Comparison of ENCODE assay signal across 8 cellular contexts in the genomic region with DNA sequence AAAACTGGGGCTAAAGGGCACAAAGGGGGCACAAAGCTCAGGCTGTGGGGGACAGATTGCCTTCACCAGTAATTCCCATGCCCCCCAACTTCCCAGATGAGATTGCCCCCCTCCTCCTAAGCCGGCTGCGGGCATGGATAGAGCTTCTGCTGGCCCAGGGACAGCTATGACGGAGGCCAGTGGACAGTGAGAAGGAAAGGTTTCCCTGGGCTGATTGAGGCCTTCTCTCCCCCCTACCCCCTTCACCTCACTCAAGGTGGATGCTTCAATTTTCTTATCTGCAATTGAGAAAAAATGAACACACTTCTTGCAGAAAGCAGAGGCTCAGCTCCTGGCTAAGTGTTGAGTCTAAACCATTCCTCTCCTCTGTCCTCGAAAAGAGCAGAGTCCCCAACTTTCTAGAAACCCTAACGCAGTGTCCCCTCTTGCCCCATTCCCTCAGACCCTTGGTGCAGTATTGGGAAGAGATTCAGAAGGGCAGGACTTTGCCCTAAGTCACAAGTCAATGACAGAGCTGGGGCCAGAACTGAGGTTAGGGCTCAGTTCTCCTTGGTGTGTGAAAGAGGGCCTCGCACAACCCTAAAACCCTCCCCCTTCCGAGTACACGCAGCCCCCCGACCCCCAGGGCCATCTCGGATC. TPM values are rescaled to one million over a fixed set of nuclear protein-coding genes. Genes with fewer than 3 reads are reported as not detected.
DNase-seq lines count a peak whose midpoint lies in the region; ATAC-seq and TF ChIP-seq lines count a peak whose summit lies in the region.

No MANE protein-coding gene starts in this region.

- H3K27me3 ChIP-seq in GM06990 (replicated peaks; ENCODE audit: control insufficient read depth, insufficient read depth, low read length) (no peaks in the 10 kb centered on the region), WERI-Rb-1 (ENCODE audit: insufficient read depth, low read depth, severe bottlenecking) (no peaks in the 10 kb centered on the region), prostate gland (replicated peaks; ENCODE audit: insufficient read depth) (no peaks in the 10 kb centered on the region)

- H3K9me3 ChIP-seq in WERI-Rb-1 (ENCODE audit: severe bottlenecking) (no peaks in the 10 kb centered on the region), prostate gland (no peaks in the 10 kb centered on the region)

- H3K4me3 ChIP-seq in GM06990 (replicated peaks; ENCODE audit: low read depth, low read length) (peak overlapping the region; percentile 54), WERI-Rb-1 (ENCODE audit: low read depth, low read length) (peak overlapping the region; percentile 76), prostate gland (peak overlapping the region; percentile 76)

- no peak for DNase-seq in GM06990 (ENCODE audit: extremely low read depth, insufficient read length)
- no peak for DNase-seq in WERI-Rb-1
- peak; percentile 25 for DNase-seq in glomerular visceral epithelial cell (ENCODE audit: extremely low spot score)
- no peak for DNase-seq in prostate gland (ENCODE audit: low spot score)
- DNase-seq in DMS114 treated with DMSO at 0.1 percent for 48 hours (lab: John Stamatoyannopoulos, UW; ENCODE audit: unreplicated experiment): no peak
- no peak for DNase-seq in NCI-H2107 (lab: John Stamatoyannopoulos, UW)
- no peak for DNase-seq in amygdala (lab: John Stamatoyannopoulos, UW)

- intact Hi-C loops in prostate gland (cut with DNase I): no loop called here

- 15% methylated on average over 10 of the region's 10 CpGs for WGBS in prostate gland

- ATAC-seq in HG03039 (IDR thresholded peaks at IDR 0.05; ENCODE audit: unreplicated experiment): no peak

- no peak for TF ChIP-seq POLR2A in prostate gland (IDR thresholded peaks at IDR 0.05)

- H3K36me3 ChIP-seq in GM06990 (ENCODE audit: control insufficient read depth, insufficient read depth, low read length): no peaks in the 10 kb centered on the region
- peaks cover 7% of the 10 kb centered on the region for H3K36me3 ChIP-seq in WERI-Rb-1
- no peaks in the 10 kb centered on the region for H3K36me3 ChIP-seq in prostate gland

- TF ChIP-seq CTCF in GM06990 (IDR thresholded peaks at IDR 0.05; ENCODE audit: insufficient read depth, low read length, poor library complexity, severe bottlenecking) (no peak), WERI-Rb-1 (IDR thresholded peaks at IDR 0.05; ENCODE audit: low read depth, low read length) (no peak), prostate gland (IDR thresholded peaks at IDR 0.05) (no peak)

- peak overlapping the region; percentile 88 for H3K27ac ChIP-seq in WERI-Rb-1
- H3K27ac ChIP-seq in prostate gland: peak overlapping the region; percentile 92 to 94

- H3K4me1 ChIP-seq in prostate gland (replicated peaks): peaks cover 15% of the 10 kb centered on the region

RNA-seq across cellular contexts. Expression of gene SDC4, which starts 0.8 kb away (rescaled TPM):
- total RNA-seq in prostate gland: 100 to 1,000 TPM; 123 to 266 TPM

RNA-seq across cellular contexts. Expression of gene SYS1, which starts 15.5 kb away (rescaled TPM):
- total RNA-seq in prostate gland: 10 to 100 TPM; 29.3 to 57.4 TPM

RNA-seq across cellular contexts. Expression of gene TP53TG5, which starts 30.7 kb away (rescaled TPM):
- total RNA-seq in prostate gland: under 1 TPM in 1 of 2 donors, not detected in 1; 0.51 TPM

RNA-seq across cellular contexts. Expression of gene MATN4, which starts 39.3 kb away (rescaled TPM):
- total RNA-seq in prostate gland: under 1 TPM in 1 of 2 donors, not detected in 1; 0.34 TPM

RNA-seq across cellular contexts. Expression of gene RBPJL, which starts 40.8 kb away (rescaled TPM):
- not detected for total RNA-seq in prostate gland
